ENCODE assay signal across 9 cellular contexts in genomic region chr15:73273181-73274002, GRCh38.
DNase-seq lines count a peak whose midpoint lies in the region; ATAC-seq, FAIRE-seq and TF ChIP-seq lines count a peak whose summit lies in the region.
"Had no signal": no experiment of that assay in that cellular context is flagged by ENCODE, and none has a peak within 500 bp of the region (broad histone marks: within the 10 kb centered on the region; RNA-seq: fewer than 3 reads in every experiment).

No MANE protein-coding gene starts in this region.

- no peak overlapping the region for H2BK5ac ChIP-seq in trophoblast cell (ENCODE audit: low read depth, low read length, poor library complexity)

- H3K9me3 ChIP-seq in Panc1 (ENCODE audit: control insufficient read depth, insufficient read depth, low read depth, low read length) (no peaks in the 10 kb centered on the region), trophoblast cell (ENCODE audit: insufficient read depth, low read depth, low read length) (no peaks in the 10 kb centered on the region)

- no peak overlapping the region for H4K12ac ChIP-seq in trophoblast cell (ENCODE audit: low read depth, low read length)

- H3K79me2 ChIP-seq in trophoblast cell (ENCODE audit: control insufficient read depth, insufficient read depth, low read length, poor library complexity): no peaks in the 10 kb centered on the region

- H3K4me1 ChIP-seq in Panc1 (ENCODE audit: control insufficient read depth, insufficient read depth, low read length): no peaks in the 10 kb centered on the region
- no peaks in the 10 kb centered on the region for H3K4me1 ChIP-seq in trophoblast cell (ENCODE audit: control insufficient read depth in 1 of 2, insufficient read depth in 2 of 2, low read length in 2 of 2)

- no peak overlapping the region for H3K27ac ChIP-seq in Panc1 (ENCODE audit: low read length)
- H3K27ac ChIP-seq in trophoblast cell (ENCODE audit: low read depth, low read length): no peak overlapping the region

- no TSS peak for BruUV-seq in Panc1 (replicated peaks; lab: Mats Ljungman, UMichigan)

- peak; percentile 55 for DNase-seq in HuH-7.5 (ENCODE audit: low spot score)
- DNase-seq in Panc1 (ENCODE audit: low read depth, low spot score): peak; percentile 45
- peak; percentile 64 for DNase-seq in activated naive CD4-positive, alpha-beta T cell treated with anti-CD3 and anti-CD28 coated beads for 36 hours
- peak in 41 of 42 donors; percentile 26 to 87 (median 70) for DNase-seq in head of caudate nucleus
- peak; percentile 30 to 79 for DNase-seq in trophoblast cell

- intact Hi-C loops in Panc1 (cut with micrococcal nuclease; ENCODE audit: unreplicated experiment) (loop anchor here (1.0 kb wide), 1 partner anchor 32 kb away; no protein-coding TSS in a partner anchor), head of caudate nucleus (cut with DNase I) (loop anchor here (5.0 kb wide), 1 partner anchor 491 kb away; the partner anchor contains the start of gene ADPGK)
- intact Hi-C loops in activated naive CD4-positive, alpha-beta T cell treated with anti-CD3 and anti-CD28 coated beads for 36 hours (cut with micrococcal nuclease): loop anchor here (1.0 to 10.0 kb wide), 3 partner anchors 32 to 489 kb away; no protein-coding TSS in a partner anchor

- no peak overlapping the region for H3K4ac ChIP-seq in trophoblast cell (ENCODE audit: low read depth, low read length)

- no peak overlapping the region for H3K23ac ChIP-seq in trophoblast cell (ENCODE audit: low read length)

- H2BK120ac ChIP-seq in trophoblast cell (ENCODE audit: insufficient read depth, low read length, poor library complexity): no peak overlapping the region

- peaks cover 4% of the 10 kb centered on the region for H3K4me1 Mint-ChIP-seq in activated naive CD4-positive, alpha-beta T cell treated with anti-CD3 and anti-CD28 coated beads for 36 hours (ENCODE audit: low read depth)

- H3K9ac ChIP-seq in trophoblast cell (ENCODE audit: low read length): no peak overlapping the region

- no peak overlapping the region for H4K91ac ChIP-seq in trophoblast cell (ENCODE audit: low read depth, low read length)

- H3K9me3 Mint-ChIP-seq in activated naive CD4-positive, alpha-beta T cell treated with anti-CD3 and anti-CD28 coated beads for 36 hours: no peaks in the 10 kb centered on the region

- H3K27me3 Mint-ChIP-seq in activated naive CD4-positive, alpha-beta T cell treated with anti-CD3 and anti-CD28 coated beads for 36 hours (ENCODE audit: low read depth): no peaks in the 10 kb centered on the region

- peak; percentile 87 for TF ChIP-seq CTCF in Panc1 (IDR thresholded peaks at IDR 0.05)

- H3K79me1 ChIP-seq in trophoblast cell (ENCODE audit: low read length): no peaks in the 10 kb centered on the region

- H4K8ac ChIP-seq in trophoblast cell (ENCODE audit: low read depth, low read length): no peak overlapping the region

- H3K36me3 Mint-ChIP-seq in activated naive CD4-positive, alpha-beta T cell treated with anti-CD3 and anti-CD28 coated beads for 36 hours (ENCODE audit: low read depth): peaks cover 4% of the 10 kb centered on the region

- H2AK5ac ChIP-seq in trophoblast cell (ENCODE audit: low read length): no peak overlapping the region

- H3K36me3 ChIP-seq in Panc1 (ENCODE audit: control insufficient read depth, insufficient read depth, low read length) (no peaks in the 10 kb centered on the region), trophoblast cell (ENCODE audit: control insufficient read depth in 1 of 2, insufficient read depth in 2 of 2, low read length in 2 of 2) (peaks cover 0 to 1% of the 10 kb centered on the region in 2 experiments)

- no peak overlapping the region for H2BK12ac ChIP-seq in trophoblast cell (ENCODE audit: low read length)

- in situ Hi-C loops in Panc1 (cut with HindIII; ENCODE audit: low pct_unique_long_range_greater_than_20kb, low sequenced_read_pairs): no loop called here

- no peak overlapping the region for H3K27ac Mint-ChIP-seq in activated naive CD4-positive, alpha-beta T cell treated with anti-CD3 and anti-CD28 coated beads for 36 hours

- H3K4me3 Mint-ChIP-seq in activated naive CD4-positive, alpha-beta T cell treated with anti-CD3 and anti-CD28 coated beads for 36 hours: no peak overlapping the region

- H3K18ac ChIP-seq in trophoblast cell (ENCODE audit: low read length): no peak overlapping the region

- CTCF ChIA-PET in Panc1 (lab: Charles Lee): interaction anchor here (0.7 to 2.1 kb wide), 2 partner anchors 32 to 358 kb away, joined by 3 to 17 read pairs; no protein-coding TSS in a partner anchor
- CTCF ChIA-PET in activated naive CD4-positive, alpha-beta T cell treated with anti-CD3 and anti-CD28 coated beads for 36 hours (lab: Charles Lee): interaction anchor here (0.6 to 3.2 kb wide), 11 partner anchors 8 to 453 kb away, joined by 3 to 24 read pairs (median 4); no protein-coding TSS in a partner anchor

- H3K14ac ChIP-seq in trophoblast cell (ENCODE audit: low read length): no peak overlapping the region

- H3K4me2 ChIP-seq in trophoblast cell (ENCODE audit: low read length): no peak overlapping the region

- H2AFZ ChIP-seq in trophoblast cell (ENCODE audit: insufficient read depth, low read length, poor library complexity): no peak overlapping the region

- FAIRE-seq in G401.6 (lab: Jason Lieb, UNC): peak; percentile 63
- FAIRE-seq: colon had no signal

- WGBS in trophoblast cell (ENCODE audit: extremely low coverage, insufficient coverage, insufficient read length): no CpG with 5 or more reads among the region's 5 CpGs

- H3K4me3 ChIP-seq in Panc1 (ENCODE audit: low read depth in 2 of 2, low read length in 2 of 2) (no peak overlapping the region), trophoblast cell (ENCODE audit: low read depth, low read length) (no peak overlapping the region)

- POLR2A ChIA-PET in Panc1 (lab: Charles Lee): no interaction called here

- H3K27me3 ChIP-seq in Panc1 (ENCODE audit: control insufficient read depth, insufficient read depth, low read length): 0 out of 2 replicates have a peak, but pooled peaks cover 2% of the 10 kb centered on the region
- no peaks in the 10 kb centered on the region for H3K27me3 ChIP-seq in trophoblast cell (ENCODE audit: insufficient read depth, low read length)

- ATAC-seq in Panc1 (peak; percentile 96; the same call in 1 of the 2 replicates), GM18907 (IDR thresholded peaks at IDR 0.05; ENCODE audit: unreplicated experiment) (no peak), HG03039 (IDR thresholded peaks at IDR 0.05; ENCODE audit: unreplicated experiment) (no peak)
